8 cellular contexts compared by ENCODE assay signal in genomic region chr11:83827940-83828554, GRCh38.
DNase-seq lines count a peak whose midpoint lies in the region; ATAC-seq, FAIRE-seq and TF ChIP-seq lines count a peak whose summit lies in the region.

No MANE protein-coding gene starts in this region.

- H3K4me3 ChIP-seq in bronchial epithelial cell (ENCODE audit: low read depth, low read length): no peak overlapping the region

- H3K27ac Mint-ChIP-seq in mesothelial cell of epicardium: no peak overlapping the region

- TF ChIP-seq CTCF in bronchial epithelial cell (IDR thresholded peaks at IDR 0.05; ENCODE audit: insufficient read depth, low read length, severe bottlenecking): peak; percentile 43
- TF ChIP-seq CTCF in mesothelial cell of epicardium (IDR thresholded peaks at IDR 0.05; ENCODE audit: unreplicated experiment): peak; percentile 52

- ATAC-seq in GM18868 (IDR thresholded peaks at IDR 0.05; ENCODE audit: unreplicated experiment): peak; percentile 87
- ATAC-seq in HG03095 (IDR thresholded peaks at IDR 0.05; ENCODE audit: unreplicated experiment): peak; percentile 70
- no peak for ATAC-seq in HG03045 (IDR thresholded peaks at IDR 0.05; ENCODE audit: unreplicated experiment)

- FAIRE-seq in bronchial epithelial cell (lab: Jason Lieb, UNC): no peak

- H3K9me3 Mint-ChIP-seq in mesothelial cell of epicardium: no peaks in the 10 kb centered on the region

- no peaks in the 10 kb centered on the region for H3K27me3 ChIP-seq in bronchial epithelial cell (ENCODE audit: control insufficient read depth, insufficient read depth, low read length)

- H3K27me3 Mint-ChIP-seq in mesothelial cell of epicardium (ENCODE audit: low read depth): peaks cover 12% of the 10 kb centered on the region

- H3K36me3 ChIP-seq in bronchial epithelial cell (ENCODE audit: control insufficient read depth, insufficient read depth, low read length): no peaks in the 10 kb centered on the region

- no peaks in the 10 kb centered on the region for H3K4me1 Mint-ChIP-seq in mesothelial cell of epicardium

- no peak overlapping the region for H3K4me3 Mint-ChIP-seq in mesothelial cell of epicardium

- H3K36me3 Mint-ChIP-seq in mesothelial cell of epicardium: no peaks in the 10 kb centered on the region

- DNase-seq in AML-193 (lab: John Stamatoyannopoulos, UW): peak; percentile 40 to 52
- peak; percentile 14 to 74 for DNase-seq in NCI-H526 (lab: John Stamatoyannopoulos, UW)
- DNase-seq in bronchial epithelial cell (ENCODE audit: low read depth): peak; percentile 42
- DNase-seq in mesothelial cell of epicardium (ENCODE audit: low spot score in 2 of 2, unreplicated experiment in 2 of 2): no peak
- DNase-seq in GOT3 (lab: John Stamatoyannopoulos, UW): no peak

Comparison
In these comparisons a context has a peak if more than half of its experiments do, and no peak if none do; other contexts are left out.
1. DNase-seq: peak in AML-193 (2 of 2), NCI-H526 (2 of 2) and bronchial epithelial cell (single experiment); none in mesothelial cell of epicardium (0 of 2) and GOT3 (single experiment).